ENCODE assay signal across 1 cellular context in genomic region chr2:149000168-149000938, GRCh38.
TF ChIP-seq lines count a peak whose summit lies in the region.

No MANE protein-coding gene starts in this region.

TF ChIP-seq in SK-N-SH treated with all-trans-retinoic acid at 6 μM for 48 hours, 23 proteins besides CTCF, POLR2A, EP300 and RAD21 (continued from another document):
- TF ChIP-seq CSDC2 (CRISPR knock-in tag; IDR thresholded peaks at IDR 0.05): no peak
- no peak for TF ChIP-seq RARB (CRISPR knock-in tag; IDR thresholded peaks at IDR 0.05)
- no peak for TF ChIP-seq TOX (CRISPR knock-in tag; IDR thresholded peaks at IDR 0.05; ENCODE audit: borderline replicate concordance)
- no peak for TF ChIP-seq CREB5 (CRISPR knock-in tag; IDR thresholded peaks at IDR 0.05; ENCODE audit: low read depth)
- no peak for TF ChIP-seq ISL1 (CRISPR knock-in tag; IDR thresholded peaks at IDR 0.05)
- no peak for TF ChIP-seq ZFP3 (CRISPR knock-in tag; IDR thresholded peaks at IDR 0.05)
- TF ChIP-seq POU6F1 (CRISPR knock-in tag; IDR thresholded peaks at IDR 0.05; ENCODE audit: borderline replicate concordance, low read depth): no peak
- TF ChIP-seq ZNF8 (CRISPR knock-in tag; IDR thresholded peaks at IDR 0.05): no peak
- no peak for TF ChIP-seq ZFP30 (CRISPR knock-in tag; IDR thresholded peaks at IDR 0.05)
- TF ChIP-seq CSRNP3 (CRISPR knock-in tag; IDR thresholded peaks at IDR 0.05): no peak
- TF ChIP-seq ZNF70 (CRISPR knock-in tag; IDR thresholded peaks at IDR 0.05): no peak
- no peak for TF ChIP-seq ESRRG (CRISPR knock-in tag; IDR thresholded peaks at IDR 0.05)
- no peak for TF ChIP-seq ARNTL (CRISPR knock-in tag; IDR thresholded peaks at IDR 0.05; ENCODE audit: borderline replicate concordance, low read depth)
